15 cellular contexts compared by ENCODE assay signal in the genomic region with DNA sequence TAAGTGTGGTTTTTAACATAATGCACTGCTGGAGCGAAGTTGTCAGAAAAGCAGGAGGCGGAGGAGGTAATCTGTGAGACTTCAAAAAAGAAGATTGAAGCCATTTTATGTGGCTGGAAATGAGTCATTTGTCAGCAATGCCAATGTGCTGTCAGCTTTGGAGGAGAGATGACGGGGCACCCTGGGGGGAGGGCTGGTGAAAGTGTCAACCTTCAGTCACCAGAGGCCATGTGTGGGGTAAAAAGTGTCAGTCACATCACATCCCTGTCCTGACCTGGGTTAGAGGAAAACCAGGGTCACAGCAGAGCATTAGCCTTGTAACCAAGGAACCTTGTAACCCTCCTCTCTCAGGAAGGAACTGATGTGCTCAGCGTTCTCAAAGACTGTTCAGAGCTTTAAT. TPM values are rescaled to one million over a fixed set of nuclear protein-coding genes. Genes with fewer than 3 reads are reported as not detected.
DNase-seq lines count a peak whose midpoint lies in the region; ATAC-seq, FAIRE-seq and TF ChIP-seq lines count a peak whose summit lies in the region.
"Had no signal": no experiment of that assay in that cellular context is flagged by ENCODE, and none has a peak within 500 bp of the region (broad histone marks: within the 10 kb centered on the region; RNA-seq: fewer than 3 reads in every experiment).

No MANE protein-coding gene starts in this region.

- intact Hi-C loops in CD4-positive, alpha-beta T cell (cut with DNase I, micrococcal nuclease): no loop called here

- H2AFZ ChIP-seq in astrocyte (ENCODE audit: low read depth, low read length): no peak overlapping the region

- H3K4me3 Mint-ChIP-seq in astrocyte (ENCODE audit: unreplicated experiment): no peak overlapping the region
- H3K4me3 Mint-ChIP-seq in CD4-positive, alpha-beta T cell: no peak overlapping the region
- H3K4me3 Mint-ChIP-seq: activated naive CD8-positive, alpha-beta T cell; CD8-positive, alpha-beta T cell had no signal

- no peaks in the 10 kb centered on the region for H3K36me3 ChIP-seq in astrocyte (ENCODE audit: insufficient read depth, low read length)
- H3K36me3 ChIP-seq: neutrophil had no signal

- H3K4me3 ChIP-seq in astrocyte (ENCODE audit: insufficient read depth, low read depth, low read length): no peak overlapping the region

- TF ChIP-seq POLR2A in H54 (IDR thresholded peaks at IDR 0.05; ENCODE audit: low read depth, low read length): no peak

- no peaks in the 10 kb centered on the region for H3K79me2 ChIP-seq in astrocyte (ENCODE audit: insufficient read depth, low read length)

- H4K20me1 ChIP-seq in astrocyte (ENCODE audit: insufficient read depth, low read length): no peaks in the 10 kb centered on the region

- peak; percentile 89 for FAIRE-seq in H54 (lab: Jason Lieb, UNC)
- peak; percentile 37 for FAIRE-seq in astrocyte (lab: Jason Lieb, UNC)

- H3K9me3 ChIP-seq in astrocyte (ENCODE audit: insufficient read depth, low read depth, low read length): no peaks in the 10 kb centered on the region
- no peaks in the 10 kb centered on the region for H3K9me3 ChIP-seq in CD4-positive, alpha-beta T cell (ENCODE audit: control insufficient read depth, low read length)
- H3K9me3 ChIP-seq: neutrophil had no signal

- no peaks in the 10 kb centered on the region for H3K27me3 ChIP-seq in astrocyte (ENCODE audit: insufficient read depth, low read length)
- H3K27me3 ChIP-seq in CD4-positive, alpha-beta T cell (ENCODE audit: control insufficient read depth, insufficient read depth, low read length): no peaks in the 10 kb centered on the region
- H3K27me3 ChIP-seq: neutrophil had no signal

- peaks cover 10% of the 10 kb centered on the region for H3K4me1 Mint-ChIP-seq in astrocyte (ENCODE audit: low read depth, unreplicated experiment)
- no peaks in the 10 kb centered on the region for H3K4me1 Mint-ChIP-seq in CD4-positive, alpha-beta T cell (ENCODE audit: low read depth)

- CTCF ChIA-PET in CD4-positive, alpha-beta T cell (lab: Charles Lee): no interaction called here

- ATAC-seq in CD4-positive, alpha-beta T cell (ENCODE audit: poor library complexity): no peak
- no peak for ATAC-seq in GM18519 (IDR thresholded peaks at IDR 0.05; ENCODE audit: low FRiP score, unreplicated experiment)
- ATAC-seq: CD8-positive, alpha-beta T cell had no signal

- peak; percentile 25 for DNase-seq in ACHN
- peak; percentile 44 for DNase-seq in H54 (ENCODE audit: insufficient read length, low spot score)
- peak; percentile 20 for DNase-seq in astrocyte (ENCODE audit: low read depth)
- peak; percentile 67 for DNase-seq in kidney tubule cell (ENCODE audit: low spot score)
- no peak for DNase-seq in CD4-positive, alpha-beta T cell
- no peak for DNase-seq in KBM-7
- no peak for DNase-seq in medulla oblongata (ENCODE audit: extremely low spot score)
- DNase-seq: CD8-positive, alpha-beta T cell; Kasumi-1; NCI-H2171 treated with DMSO at 0.1 percent for 48 hours; SHP77 treated with DMSO at 0.1 percent for 48 hours; stimulated activated CD4-positive, alpha-beta T cell treated with anti-CD3 and anti-CD28 coated beads, Interleukin-4, amount 100 ng/mL, for 24 hours had no signal

- H3K27ac ChIP-seq in astrocyte (ENCODE audit: low read depth, low read length): no peak overlapping the region
- no peak overlapping the region for H3K27ac ChIP-seq in CD4-positive, alpha-beta T cell (ENCODE audit: low read depth, low read length)
- H3K27ac ChIP-seq: neutrophil had no signal

- peaks cover 15% of the 10 kb centered on the region for H3K4me1 ChIP-seq in astrocyte (ENCODE audit: insufficient read depth, low read length)

- no peaks in the 10 kb centered on the region for H3K36me3 Mint-ChIP-seq in astrocyte (ENCODE audit: low read depth, unreplicated experiment)
- no peaks in the 10 kb centered on the region for H3K36me3 Mint-ChIP-seq in CD4-positive, alpha-beta T cell (ENCODE audit: low read depth)
- H3K36me3 Mint-ChIP-seq: activated naive CD8-positive, alpha-beta T cell; CD8-positive, alpha-beta T cell had no signal

- H3K9ac ChIP-seq in astrocyte (ENCODE audit: low read length): no peak overlapping the region

- H3K27me3 Mint-ChIP-seq in astrocyte (ENCODE audit: low read depth, unreplicated experiment): no peaks in the 10 kb centered on the region
- H3K27me3 Mint-ChIP-seq in CD4-positive, alpha-beta T cell: peaks cover 15% of the 10 kb centered on the region

- peak overlapping the region; percentile 62 for H3K4me2 ChIP-seq in astrocyte (ENCODE audit: low read length)

- no peak overlapping the region for H3K27ac Mint-ChIP-seq in astrocyte (ENCODE audit: unreplicated experiment)
- H3K27ac Mint-ChIP-seq in CD4-positive, alpha-beta T cell: no peak overlapping the region
- H3K27ac Mint-ChIP-seq: activated naive CD8-positive, alpha-beta T cell; CD8-positive, alpha-beta T cell had no signal

- no peak for TF ChIP-seq CTCF in astrocyte (IDR thresholded peaks at IDR 0.05; ENCODE audit: insufficient read depth, low read depth, low read length)
- no peak for TF ChIP-seq CTCF in CD4-positive, alpha-beta T cell (IDR thresholded peaks at IDR 0.05)

- no peaks in the 10 kb centered on the region for H3K9me3 Mint-ChIP-seq in astrocyte (ENCODE audit: unreplicated experiment)
- H3K9me3 Mint-ChIP-seq in CD4-positive, alpha-beta T cell: no peaks in the 10 kb centered on the region
- H3K9me3 Mint-ChIP-seq: CD8-positive, alpha-beta T cell had no signal

- POLR2A ChIA-PET in CD4-positive, alpha-beta T cell (lab: Charles Lee): no interaction called here

- in situ Hi-C loops in ACHN (cut with HindIII; ENCODE audit: low pct_ligation_motif_present, low pct_unique_long_range_greater_than_20kb, low sequenced_read_pairs): no loop called here
- in situ Hi-C loops in KBM-7 (cut with MboI; ENCODE audit: low pct_unique_long_range_greater_than_20kb, low sequenced_read_pairs): no loop called here

RNA-seq across cellular contexts. Expression of gene TLR4, which starts 59.1 kb away (rescaled TPM):
- 7.4 and 9.1 TPM in 2 replicates for total RNA-seq in astrocyte
- total RNA-seq in CD4-positive, alpha-beta T cell: under 1 TPM; 0.34 to 0.44 TPM

Comparison
In these comparisons a context has a peak if more than half of its experiments do, and no peak if none do; other contexts are left out.
1. DNase-seq: peak in ACHN (single experiment), H54 (single experiment), astrocyte (single experiment) and kidney tubule cell (single experiment); none in CD4-positive, alpha-beta T cell (0 of 10), KBM-7 (single experiment) and medulla oblongata (single experiment).